Comparison of ENCODE assay signal across 2 cellular contexts in the genomic region with DNA sequence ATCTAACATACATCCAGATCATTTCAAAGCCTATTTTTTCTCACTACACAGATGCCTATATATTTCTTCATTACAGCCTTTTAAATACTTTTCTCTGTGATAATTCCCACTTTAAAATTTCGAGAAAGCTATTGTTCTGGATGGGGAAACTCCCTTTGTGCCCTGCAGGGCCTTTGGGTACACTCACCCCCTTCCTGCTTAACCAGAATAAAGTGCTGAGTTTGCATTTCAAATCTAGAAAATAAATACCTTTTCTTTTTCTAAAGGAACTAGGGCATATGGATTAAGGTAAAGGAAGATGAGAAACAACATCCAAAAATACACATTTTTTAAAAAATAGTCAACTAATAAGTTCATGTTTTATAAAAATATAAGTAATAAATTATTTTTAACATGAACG.
A peak's percentile ranks its signal among the peaks of the same experiment; 100 is the strongest.
TF ChIP-seq lines count a peak whose summit lies in the region.

No MANE protein-coding gene starts in this region.

TF ChIP-seq in GM23338, 12 proteins besides CTCF, POLR2A, EP300 and RAD21 (continued from another document):
- TF ChIP-seq ZNF462 (CRISPR knock-in tag; IDR thresholded peaks at IDR 0.05) (no peak), EZH2phosphoT487 (IDR thresholded peaks at IDR 0.05; ENCODE audit: unreplicated experiment) (no peak), EZH2 (IDR thresholded peaks at IDR 0.05; ENCODE audit: low read depth, unreplicated experiment) (no peak), ZNF331 (CRISPR knock-in tag; IDR thresholded peaks at IDR 0.05; ENCODE audit: low read depth) (no peak), STAT1 (IDR thresholded peaks at IDR 0.05; ENCODE audit: unreplicated experiment) (no peak)
- TF ChIP-seq, protein P1, sequence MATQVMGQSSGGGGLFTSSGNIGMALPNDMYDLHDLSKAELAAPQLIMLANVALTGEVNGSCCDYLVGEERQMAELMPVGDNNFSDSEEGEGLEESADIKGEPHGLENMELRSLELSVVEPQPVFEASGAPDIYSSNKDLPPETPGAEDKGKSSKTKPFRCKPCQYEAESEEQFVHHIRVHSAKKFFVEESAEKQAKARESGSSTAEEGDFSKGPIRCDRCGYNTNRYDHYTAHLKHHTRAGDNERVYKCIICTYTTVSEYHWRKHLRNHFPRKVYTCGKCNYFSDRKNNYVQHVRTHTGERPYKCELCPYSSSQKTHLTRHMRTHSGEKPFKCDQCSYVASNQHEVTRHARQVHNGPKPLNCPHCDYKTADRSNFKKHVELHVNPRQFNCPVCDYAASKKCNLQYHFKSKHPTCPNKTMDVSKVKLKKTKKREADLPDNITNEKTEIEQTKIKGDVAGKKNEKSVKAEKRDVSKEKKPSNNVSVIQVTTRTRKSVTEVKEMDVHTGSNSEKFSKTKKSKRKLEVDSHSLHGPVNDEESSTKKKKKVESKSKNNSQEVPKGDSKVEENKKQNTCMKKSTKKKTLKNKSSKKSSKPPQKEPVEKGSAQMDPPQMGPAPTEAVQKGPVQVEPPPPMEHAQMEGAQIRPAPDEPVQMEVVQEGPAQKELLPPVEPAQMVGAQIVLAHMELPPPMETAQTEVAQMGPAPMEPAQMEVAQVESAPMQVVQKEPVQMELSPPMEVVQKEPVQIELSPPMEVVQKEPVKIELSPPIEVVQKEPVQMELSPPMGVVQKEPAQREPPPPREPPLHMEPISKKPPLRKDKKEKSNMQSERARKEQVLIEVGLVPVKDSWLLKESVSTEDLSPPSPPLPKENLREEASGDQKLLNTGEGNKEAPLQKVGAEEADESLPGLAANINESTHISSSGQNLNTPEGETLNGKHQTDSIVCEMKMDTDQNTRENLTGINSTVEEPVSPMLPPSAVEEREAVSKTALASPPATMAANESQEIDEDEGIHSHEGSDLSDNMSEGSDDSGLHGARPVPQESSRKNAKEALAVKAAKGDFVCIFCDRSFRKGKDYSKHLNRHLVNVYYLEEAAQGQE (IDR thresholded peaks at IDR 0.05; ENCODE audit: unreplicated experiment) = no peak
- TF ChIP-seq, protein P2, sequence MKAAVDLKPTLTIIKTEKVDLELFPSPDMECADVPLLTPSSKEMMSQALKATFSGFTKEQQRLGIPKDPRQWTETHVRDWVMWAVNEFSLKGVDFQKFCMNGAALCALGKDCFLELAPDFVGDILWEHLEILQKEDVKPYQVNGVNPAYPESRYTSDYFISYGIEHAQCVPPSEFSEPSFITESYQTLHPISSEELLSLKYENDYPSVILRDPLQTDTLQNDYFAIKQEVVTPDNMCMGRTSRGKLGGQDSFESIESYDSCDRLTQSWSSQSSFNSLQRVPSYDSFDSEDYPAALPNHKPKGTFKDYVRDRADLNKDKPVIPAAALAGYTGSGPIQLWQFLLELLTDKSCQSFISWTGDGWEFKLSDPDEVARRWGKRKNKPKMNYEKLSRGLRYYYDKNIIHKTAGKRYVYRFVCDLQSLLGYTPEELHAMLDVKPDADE (IDR thresholded peaks at IDR 0.05) = no peak

TF ChIP-seq in K562, 482 proteins besides CTCF, POLR2A, EP300 and RAD21 (continued from another document):
- TF ChIP-seq TAL1 (IDR thresholded peaks at IDR 0.05) (no peak), CXXC5 (CRISPR knock-in tag; IDR thresholded peaks at IDR 0.05) (no peak), MAFF (IDR thresholded peaks at IDR 0.05; ENCODE audit: low read length) (peak; percentile 93), ZNF695 (CRISPR knock-in tag; IDR thresholded peaks at IDR 0.05) (no peak), TBL1XR1 (IDR thresholded peaks at IDR 0.05; ENCODE audit: low read length in 2 of 2) (no peak), GTF2F1 (IDR thresholded peaks at IDR 0.05; ENCODE audit: low read depth, low read length) (no peak), PCBP1 (IDR thresholded peaks at IDR 0.05; ENCODE audit: low read depth, low read length, poor library complexity, severe bottlenecking) (no peak), RBM39 (optimal IDR thresholded peaks at IDR 0.05; ENCODE audit: low read depth, low read length) (no peak), EGR1 (conservative IDR thresholded peaks at IDR 0.05) (no peak), ZNF274 (IDR thresholded peaks at IDR 0.05; ENCODE audit: borderline replicate concordance, low read depth, low read length) (no peak), TRIM24 (IDR thresholded peaks at IDR 0.05) (no peak), ARID3B (CRISPR knock-in tag; IDR thresholded peaks at IDR 0.05; ENCODE audit: borderline replicate concordance) (no peak), TFAP4 (CRISPR knock-in tag; IDR thresholded peaks at IDR 0.05; ENCODE audit: borderline replicate concordance) (no peak), ZNF609 (CRISPR knock-in tag; IDR thresholded peaks at IDR 0.05; ENCODE audit: borderline replicate concordance) (no peak), NUFIP1 (IDR thresholded peaks at IDR 0.05; ENCODE audit: partially characterized antibody) (no peak), THRAP3 (IDR thresholded peaks at IDR 0.05; ENCODE audit: borderline replicate concordance) (no peak), TCF7L2 (IDR thresholded peaks at IDR 0.05; ENCODE audit: low read depth, low read length) (no peak), TCF3 (CRISPR knock-in tag; IDR thresholded peaks at IDR 0.05) (no peak), C11orf30 (IDR thresholded peaks at IDR 0.05; ENCODE audit: low read depth) (peak; percentile 86), ZNF316 (IDR thresholded peaks at IDR 0.05) (peak; percentile 93), DNMT1 (IDR thresholded peaks at IDR 0.05) (no peak), GABPB1 (CRISPR knock-in tag; IDR thresholded peaks at IDR 0.05) (no peak)
- TF ChIP-seq, protein P3, sequence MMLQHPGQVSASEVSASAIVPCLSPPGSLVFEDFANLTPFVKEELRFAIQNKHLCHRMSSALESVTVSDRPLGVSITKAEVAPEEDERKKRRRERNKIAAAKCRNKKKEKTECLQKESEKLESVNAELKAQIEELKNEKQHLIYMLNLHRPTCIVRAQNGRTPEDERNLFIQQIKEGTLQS (IDR thresholded peaks at IDR 0.05) = no peak
- TF ChIP-seq, protein P3 (CRISPR knock-in tag; conservative IDR thresholded peaks at IDR 0.05) = no peak
- TF ChIP-seq, protein P4, sequence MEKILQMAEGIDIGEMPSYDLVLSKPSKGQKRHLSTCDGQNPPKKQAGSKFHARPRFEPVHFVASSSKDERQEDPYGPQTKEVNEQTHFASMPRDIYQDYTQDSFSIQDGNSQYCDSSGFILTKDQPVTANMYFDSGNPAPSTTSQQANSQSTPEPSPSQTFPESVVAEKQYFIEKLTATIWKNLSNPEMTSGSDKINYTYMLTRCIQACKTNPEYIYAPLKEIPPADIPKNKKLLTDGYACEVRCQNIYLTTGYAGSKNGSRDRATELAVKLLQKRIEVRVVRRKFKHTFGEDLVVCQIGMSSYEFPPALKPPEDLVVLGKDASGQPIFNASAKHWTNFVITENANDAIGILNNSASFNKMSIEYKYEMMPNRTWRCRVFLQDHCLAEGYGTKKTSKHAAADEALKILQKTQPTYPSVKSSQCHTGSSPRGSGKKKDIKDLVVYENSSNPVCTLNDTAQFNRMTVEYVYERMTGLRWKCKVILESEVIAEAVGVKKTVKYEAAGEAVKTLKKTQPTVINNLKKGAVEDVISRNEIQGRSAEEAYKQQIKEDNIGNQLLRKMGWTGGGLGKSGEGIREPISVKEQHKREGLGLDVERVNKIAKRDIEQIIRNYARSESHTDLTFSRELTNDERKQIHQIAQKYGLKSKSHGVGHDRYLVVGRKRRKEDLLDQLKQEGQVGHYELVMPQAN (IDR thresholded peaks at IDR 0.05; ENCODE audit: borderline replicate concordance) = no peak
- TF ChIP-seq, protein P5, sequence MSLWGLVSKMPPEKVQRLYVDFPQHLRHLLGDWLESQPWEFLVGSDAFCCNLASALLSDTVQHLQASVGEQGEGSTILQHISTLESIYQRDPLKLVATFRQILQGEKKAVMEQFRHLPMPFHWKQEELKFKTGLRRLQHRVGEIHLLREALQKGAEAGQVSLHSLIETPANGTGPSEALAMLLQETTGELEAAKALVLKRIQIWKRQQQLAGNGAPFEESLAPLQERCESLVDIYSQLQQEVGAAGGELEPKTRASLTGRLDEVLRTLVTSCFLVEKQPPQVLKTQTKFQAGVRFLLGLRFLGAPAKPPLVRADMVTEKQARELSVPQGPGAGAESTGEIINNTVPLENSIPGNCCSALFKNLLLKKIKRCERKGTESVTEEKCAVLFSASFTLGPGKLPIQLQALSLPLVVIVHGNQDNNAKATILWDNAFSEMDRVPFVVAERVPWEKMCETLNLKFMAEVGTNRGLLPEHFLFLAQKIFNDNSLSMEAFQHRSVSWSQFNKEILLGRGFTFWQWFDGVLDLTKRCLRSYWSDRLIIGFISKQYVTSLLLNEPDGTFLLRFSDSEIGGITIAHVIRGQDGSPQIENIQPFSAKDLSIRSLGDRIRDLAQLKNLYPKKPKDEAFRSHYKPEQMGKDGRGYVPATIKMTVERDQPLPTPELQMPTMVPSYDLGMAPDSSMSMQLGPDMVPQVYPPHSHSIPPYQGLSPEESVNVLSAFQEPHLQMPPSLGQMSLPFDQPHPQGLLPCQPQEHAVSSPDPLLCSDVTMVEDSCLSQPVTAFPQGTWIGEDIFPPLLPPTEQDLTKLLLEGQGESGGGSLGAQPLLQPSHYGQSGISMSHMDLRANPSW (CRISPR knock-in tag; IDR thresholded peaks at IDR 0.05) = no peak
- TF ChIP-seq, protein P6, sequence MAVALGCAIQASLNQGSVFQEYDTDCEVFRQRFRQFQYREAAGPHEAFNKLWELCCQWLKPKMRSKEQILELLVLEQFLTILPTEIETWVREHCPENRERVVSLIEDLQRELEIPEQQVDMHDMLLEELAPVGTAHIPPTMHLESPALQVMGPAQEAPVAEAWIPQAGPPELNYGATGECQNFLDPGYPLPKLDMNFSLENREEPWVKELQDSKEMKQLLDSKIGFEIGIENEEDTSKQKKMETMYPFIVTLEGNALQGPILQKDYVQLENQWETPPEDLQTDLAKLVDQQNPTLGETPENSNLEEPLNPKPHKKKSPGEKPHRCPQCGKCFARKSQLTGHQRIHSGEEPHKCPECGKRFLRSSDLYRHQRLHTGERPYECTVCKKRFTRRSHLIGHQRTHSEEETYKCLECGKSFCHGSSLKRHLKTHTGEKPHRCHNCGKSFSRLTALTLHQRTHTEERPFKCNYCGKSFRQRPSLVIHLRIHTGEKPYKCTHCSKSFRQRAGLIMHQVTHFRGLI (CRISPR knock-in tag; IDR thresholded peaks at IDR 0.05) = no peak
- TF ChIP-seq, protein P7, sequence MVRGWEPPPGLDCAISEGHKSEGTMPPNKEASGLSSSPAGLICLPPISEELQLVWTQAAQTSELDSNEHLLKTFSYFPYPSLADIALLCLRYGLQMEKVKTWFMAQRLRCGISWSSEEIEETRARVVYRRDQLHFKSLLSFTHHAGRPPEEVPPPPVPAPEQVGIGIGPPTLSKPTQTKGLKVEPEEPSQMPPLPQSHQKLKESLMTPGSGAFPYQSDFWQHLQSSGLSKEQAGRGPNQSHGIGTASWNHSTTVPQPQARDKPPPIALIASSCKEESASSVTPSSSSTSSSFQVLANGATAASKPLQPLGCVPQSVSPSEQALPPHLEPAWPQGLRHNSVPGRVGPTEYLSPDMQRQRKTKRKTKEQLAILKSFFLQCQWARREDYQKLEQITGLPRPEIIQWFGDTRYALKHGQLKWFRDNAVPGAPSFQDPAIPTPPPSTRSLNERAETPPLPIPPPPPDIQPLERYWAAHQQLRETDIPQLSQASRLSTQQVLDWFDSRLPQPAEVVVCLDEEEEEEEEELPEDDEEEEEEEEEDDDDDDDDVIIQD (CRISPR knock-in tag; IDR thresholded peaks at IDR 0.05) = no peak
